In genomic region chr14:31484754-31485153, GRCh38 we compare ENCODE assay signal across 27 cellular contexts. TPM values are rescaled to one million over a fixed set of nuclear protein-coding genes. Genes with fewer than 3 reads are reported as not detected.
"Had no signal": no experiment of that assay in that cellular context is flagged by ENCODE, and none has a peak within 500 bp of the region (broad histone marks: within the 10 kb centered on the region; RNA-seq: fewer than 3 reads in every experiment).

No MANE protein-coding gene starts in this region.

- H3K4me1 Mint-ChIP-seq: activated CD4-positive, alpha-beta T cell treated with anti-CD3 and anti-CD28 coated beads for 36 hours; activated naive CD8-positive, alpha-beta T cell treated with anti-CD3 and anti-CD28 coated beads for 36 hours; central memory CD8-positive, alpha-beta T cell; nephron; T-cell had no signal

- DNase-seq: activated CD4-positive, alpha-beta T cell treated with anti-CD3 and anti-CD28 coated beads for 36 hours; activated CD4-positive, alpha-beta T cell treated with anti-CD3 and anti-CD28 coated beads, Interleukin-2, amount 50 U/mL, for 48 hours; activated CD8-positive, alpha-beta memory T cell treated with anti-CD3 and anti-CD28 coated beads, Interleukin-2, amount 50 U/mL, for 48 hours; activated naive CD4-positive, alpha-beta T cell; activated naive CD8-positive, alpha-beta T cell treated with anti-CD3 and anti-CD28 coated beads for 36 hours; activated T-cell treated with anti-CD3 and anti-CD28 coated beads, Interleukin-2, amount 50 U/mL, for 4 hours; dorsolateral prefrontal cortex; effector memory CD8-positive, alpha-beta T cell; gastrocnemius medialis; islet precursor cell; left cardiac atrium; right lobe of liver; stimulated activated CD4-positive, alpha-beta T cell treated with anti-CD3 and anti-CD28 coated beads, Interleukin-1b, Interleukin-23, amount 100 ng/mL, for 48 hours; T-cell; upper lobe of left lung; WERI-Rb-1 had no signal

- H3K27me3 Mint-ChIP-seq: memory B cell had no signal

- H3K4me3 ChIP-seq: dorsolateral prefrontal cortex, esophagus muscularis mucosa, gastrocnemius medialis, right lobe of liver, skin epidermis, upper lobe of left lung had no signal

- H3K4me3 Mint-ChIP-seq: activated CD4-positive, alpha-beta T cell treated with anti-CD3 and anti-CD28 coated beads for 36 hours; activated naive CD8-positive, alpha-beta T cell treated with anti-CD3 and anti-CD28 coated beads for 36 hours; activated T-cell treated with anti-CD3 and anti-CD28 coated beads, Interleukin-2, amount 50 U/mL, for 4 hours; central memory CD8-positive, alpha-beta T cell; effector memory CD8-positive, alpha-beta T cell; memory B cell; nephron; T-cell; T-helper 2 cell treated with Interferon-gamma antibody and Interleukin-4, amounts not matched to agents 5 μg/mL and 100 μg/mL, for 36 hours had no signal

- H3K36me3 Mint-ChIP-seq: activated naive CD8-positive, alpha-beta T cell treated with anti-CD3 and anti-CD28 coated beads for 36 hours; memory B cell; T-cell had no signal

- H3K27ac Mint-ChIP-seq: activated CD4-positive, alpha-beta T cell treated with anti-CD3 and anti-CD28 coated beads for 36 hours; activated naive CD8-positive, alpha-beta T cell treated with anti-CD3 and anti-CD28 coated beads for 36 hours; activated T-helper 2 cell treated with anti-CD3 and anti-CD28 coated beads, Interferon-gamma antibody, Interleukin-2, Interleukin-4, amounts not matched to agents 10 μg/mL and 5 μg/mL and 100 μg/mL, durations not matched to agents 14 hours and 24 hours and 36 hours; effector memory CD8-positive, alpha-beta T cell; memory B cell; nephron; T-cell; T-helper 2 cell treated with Interferon-gamma antibody and Interleukin-4, amounts not matched to agents 5 μg/mL and 100 μg/mL, for 36 hours had no signal

- H3K9me3 Mint-ChIP-seq: activated naive CD8-positive, alpha-beta T cell treated with anti-CD3 and anti-CD28 coated beads for 36 hours; activated T-cell treated with anti-CD3 and anti-CD28 coated beads, Interleukin-2, amount 50 U/mL, for 4 hours; activated T-helper 2 cell treated with anti-CD3 and anti-CD28 coated beads, Interferon-gamma antibody, Interleukin-2, Interleukin-4, amounts not matched to agents 10 μg/mL and 5 μg/mL and 100 μg/mL, durations not matched to agents 14 hours and 24 hours and 36 hours; central memory CD8-positive, alpha-beta T cell; effector memory CD8-positive, alpha-beta T cell; nephron; T-cell; T-helper 2 cell treated with Interferon-gamma antibody and Interleukin-4, amounts not matched to agents 5 μg/mL and 100 μg/mL, for 36 hours had no signal

RNA-seq across cellular contexts. Expression of gene GPR33, which starts 3.1 kb away (rescaled TPM):
- total RNA-seq: activated CD4-positive, alpha-beta T cell treated with anti-CD3 and anti-CD28 coated beads for 36 hours; activated CD8-positive, alpha-beta memory T cell treated with anti-CD3 and anti-CD28 coated beads for 36 hours; activated naive CD8-positive, alpha-beta T cell treated with anti-CD3 and anti-CD28 coated beads for 36 hours; activated T-cell treated with anti-CD3 and anti-CD28 coated beads, Interleukin-2, amount 50 U/mL, for 4 hours; activated T-helper 2 cell treated with anti-CD3 and anti-CD28 coated beads, Interferon-gamma antibody, Interleukin-2, Interleukin-4, amounts not matched to agents 10 μg/mL and 5 μg/mL and 100 μg/mL, durations not matched to agents 14 hours and 24 hours and 36 hours; astrocyte; dorsolateral prefrontal cortex; endothelial cell of umbilical vein; esophagus muscularis mucosa; gastrocnemius medialis; left cardiac atrium; right lobe of liver; T-cell; temporal lobe; upper lobe of left lung had no signal
- polyA plus RNA-seq: endothelial cell of umbilical vein had no signal
